10 cellular contexts compared by ENCODE assay signal in genomic region chr12:18861287-18861858, GRCh38.
DNase-seq lines count a peak whose midpoint lies in the region; ATAC-seq, FAIRE-seq and TF ChIP-seq lines count a peak whose summit lies in the region.
"Had no signal": no experiment of that assay in that cellular context is flagged by ENCODE, and none has a peak within 500 bp of the region (broad histone marks: within the 10 kb centered on the region; RNA-seq: fewer than 3 reads in every experiment).

No MANE protein-coding gene starts in this region.

- H3K9me3 ChIP-seq in astrocyte (ENCODE audit: insufficient read depth, low read depth, low read length) (no peaks in the 10 kb centered on the region), lung (ENCODE audit: control insufficient read depth in 2 of 2, insufficient read depth in 1 of 2, low read length in 1 of 2) (no peaks in the 10 kb centered on the region)
- H3K9me3 ChIP-seq: thoracic aorta had no signal

- H3K27ac ChIP-seq in astrocyte (ENCODE audit: low read depth, low read length) (no peak overlapping the region), lung (ENCODE audit: low read depth in 1 of 2, low read length in 1 of 2) (no peak overlapping the region)
- H3K27ac ChIP-seq: thoracic aorta had no signal

- H3K4me1 ChIP-seq in astrocyte (ENCODE audit: insufficient read depth, low read length) (peaks cover 3% of the 10 kb centered on the region), lung (ENCODE audit: control insufficient read depth in 2 of 2, insufficient read depth in 2 of 2, low read length in 2 of 2) (no peaks in the 10 kb centered on the region)

- CTCF ChIA-PET in WTC11 (lab: Charles Lee) = no interaction called here

- POLR2A ChIA-PET in WTC11 (lab: Charles Lee) = no interaction called here

- H3K27me3 ChIP-seq in astrocyte (ENCODE audit: insufficient read depth, low read length) (no peaks in the 10 kb centered on the region), lung (ENCODE audit: control insufficient read depth, insufficient read depth) (no peaks in the 10 kb centered on the region)

- no peak overlapping the region for H2AFZ ChIP-seq in astrocyte (ENCODE audit: low read depth, low read length)

- DNase-seq in D721Med (ENCODE audit: insufficient read length, low spot score) (no peak), KBM-7 (peak; percentile 47), astrocyte (ENCODE audit: low read depth) (peak; percentile 6), lung (ENCODE audit: low spot score) (no peak), GOT3 (lab: John Stamatoyannopoulos, UW) (no peak), WTC11 (ENCODE audit: low spot score) (no peak)
- DNase-seq in activated naive CD4-positive, alpha-beta T cell treated with Interleukin-2 at 50 U/mL for 16 hours = no peak
- DNase-seq: activated CD4-positive, alpha-beta T cell treated with anti-CD3 and anti-CD28 coated beads for 48 hours had no signal

- H3K4me1 Mint-ChIP-seq in astrocyte (ENCODE audit: low read depth, unreplicated experiment) (peaks cover 8% of the 10 kb centered on the region), WTC11 (peaks cover 49% of the 10 kb centered on the region)

- H3K4me2 ChIP-seq in astrocyte (ENCODE audit: low read length) = no peak overlapping the region

- H3K9me3 Mint-ChIP-seq in astrocyte (ENCODE audit: unreplicated experiment) (no peaks in the 10 kb centered on the region), WTC11 (peaks cover 21% of the 10 kb centered on the region)

- peak; percentile 50 for TF ChIP-seq CTCF in D721Med (IDR thresholded peaks at IDR 0.05; ENCODE audit: insufficient read depth, missing control alignments)
- peak; percentile 48 for TF ChIP-seq CTCF in astrocyte (IDR thresholded peaks at IDR 0.05; ENCODE audit: insufficient read depth, low read depth, low read length)
- peak; percentile 31 for TF ChIP-seq CTCF in lung (IDR thresholded peaks at IDR 0.05; ENCODE audit: control extremely low read depth, extremely low read depth)
- TF ChIP-seq CTCF in WTC11 (IDR thresholded peaks at IDR 0.05) = no peak

- H3K36me3 Mint-ChIP-seq in astrocyte (ENCODE audit: low read depth, unreplicated experiment) (no peaks in the 10 kb centered on the region), WTC11 (peaks cover 11% of the 10 kb centered on the region)

- H3K27me3 Mint-ChIP-seq in astrocyte (ENCODE audit: low read depth, unreplicated experiment) (peaks cover 3% of the 10 kb centered on the region), WTC11 (ENCODE audit: low read depth) (no peaks in the 10 kb centered on the region)

- H3K36me3 ChIP-seq in astrocyte (ENCODE audit: insufficient read depth, low read length) (no peaks in the 10 kb centered on the region), lung (ENCODE audit: control insufficient read depth in 2 of 2, insufficient read depth in 2 of 2, low read length in 2 of 2) (no peaks in the 10 kb centered on the region)
- H3K36me3 ChIP-seq: thoracic aorta had no signal

- H3K4me3 ChIP-seq in astrocyte (ENCODE audit: insufficient read depth, low read depth, low read length) (no peak overlapping the region), lung (no peak overlapping the region)
- H3K4me3 ChIP-seq: thoracic aorta had no signal

- ATAC-seq in lung (ENCODE audit: insufficient read depth, low FRiP score) (no peak), GM19452 (IDR thresholded peaks at IDR 0.05; ENCODE audit: unreplicated experiment) (no peak), WTC11 (no peak)

- no peak overlapping the region for H3K27ac Mint-ChIP-seq in astrocyte (ENCODE audit: unreplicated experiment)
- no peak overlapping the region for H3K27ac Mint-ChIP-seq in WTC11

- no peaks in the 10 kb centered on the region for H3K79me2 ChIP-seq in astrocyte (ENCODE audit: insufficient read depth, low read length)

- no peaks in the 10 kb centered on the region for H4K20me1 ChIP-seq in astrocyte (ENCODE audit: insufficient read depth, low read length)

- no peak for FAIRE-seq in D721Med (lab: Jason Lieb, UNC)
- no peak for FAIRE-seq in astrocyte (lab: Jason Lieb, UNC)

- H3K4me3 Mint-ChIP-seq in astrocyte (ENCODE audit: unreplicated experiment) (no peak overlapping the region), WTC11 (no peak overlapping the region)

- WGBS in lung, 2 donors = 58 to 77% methylated on average over 3 of the region's 3 CpGs

- H3K9ac ChIP-seq in astrocyte (ENCODE audit: low read length) = no peak overlapping the region

- in situ Hi-C loops in KBM-7 (cut with MboI; ENCODE audit: low pct_unique_long_range_greater_than_20kb, low sequenced_read_pairs) = no loop called here

TF ChIP-seq in WTC11, 78 proteins besides CTCF, POLR2A, EP300 and RAD21 (continues in another document):
- TF ChIP-seq SP1 (CRISPR knock-in tag; conservative IDR thresholded peaks at IDR 0.05) = no peak
- no peak for TF ChIP-seq MAX (CRISPR knock-in tag; IDR thresholded peaks at IDR 0.05)
- TF ChIP-seq TP53 (CRISPR knock-in tag; IDR thresholded peaks at IDR 0.05) = no peak
- no peak for TF ChIP-seq ZMAT4 (CRISPR knock-in tag; IDR thresholded peaks at IDR 0.05)
- no peak for TF ChIP-seq ATF2 (CRISPR knock-in tag; IDR thresholded peaks at IDR 0.05; ENCODE audit: borderline replicate concordance, low read depth)
- TF ChIP-seq NFYB (CRISPR knock-in tag; conservative IDR thresholded peaks at IDR 0.05; ENCODE audit: low read depth) = no peak
- TF ChIP-seq TEAD1 (CRISPR knock-in tag; IDR thresholded peaks at IDR 0.05) = no peak
- no peak for TF ChIP-seq FOXP4 (CRISPR knock-in tag; IDR thresholded peaks at IDR 0.05)
- TF ChIP-seq PRRX2 (CRISPR knock-in tag; IDR thresholded peaks at IDR 0.05) = no peak
- no peak for TF ChIP-seq OVOL2 (CRISPR knock-in tag; IDR thresholded peaks at IDR 0.05; ENCODE audit: borderline replicate concordance)
- no peak for TF ChIP-seq CREM (CRISPR knock-in tag; IDR thresholded peaks at IDR 0.05)
- no peak for TF ChIP-seq ATF3 (CRISPR knock-in tag; conservative IDR thresholded peaks at IDR 0.05)
- TF ChIP-seq ZNF425 (CRISPR knock-in tag; conservative IDR thresholded peaks at IDR 0.05) = no peak
- TF ChIP-seq MYBL2 (CRISPR knock-in tag; IDR thresholded peaks at IDR 0.05) = no peak
- no peak for TF ChIP-seq TCF7 (CRISPR knock-in tag; IDR thresholded peaks at IDR 0.05; ENCODE audit: low read depth)
- no peak for TF ChIP-seq JUN (CRISPR knock-in tag; IDR thresholded peaks at IDR 0.05)

Comparison
In these comparisons a context has a peak if more than half of its experiments do, and no peak if none do; other contexts are left out.
1. DNase-seq: peak in KBM-7 (single experiment) and astrocyte (single experiment); none in D721Med (single experiment), lung (single experiment), GOT3 (single experiment), activated naive CD4-positive, alpha-beta T cell treated with Interleukin-2 at 50 U/mL for 16 hours (single experiment) and WTC11 (single experiment).